Comparison of ENCODE assay signal across 8 cellular contexts in genomic region chr3:192819001-192819569, GRCh38.
DNase-seq lines count a peak whose midpoint lies in the region; ATAC-seq, FAIRE-seq and TF ChIP-seq lines count a peak whose summit lies in the region.

No MANE protein-coding gene starts in this region.

- H3K36me3 ChIP-seq in GM23248 (ENCODE audit: low read depth), result no peaks in the 10 kb centered on the region
- no peaks in the 10 kb centered on the region for H3K36me3 ChIP-seq in endothelial cell of umbilical vein (ENCODE audit: control insufficient read depth in 2 of 2, extremely low read depth in 1 of 2, insufficient read depth in 2 of 2, low read length in 2 of 2)

- H3K9ac ChIP-seq in GM23248, result no peak overlapping the region
- no peak overlapping the region for H3K9ac ChIP-seq in endothelial cell of umbilical vein (replicated peaks; ENCODE audit: extremely low read depth, insufficient read depth, low read length)

- peak; percentile 83 for DNase-seq in AG08395 (ENCODE audit: low spot score)
- peak; percentile 88 for DNase-seq in GM23248
- peak; percentile 12 to 78 for DNase-seq in SW 1271 (lab: John Stamatoyannopoulos, UW)
- DNase-seq in endothelial cell of umbilical vein (ENCODE audit: low read depth, low spot score), result peak; percentile 83
- DNase-seq in stimulated activated CD4-positive, alpha-beta T cell treated with anti-CD3 and anti-CD28 coated beads, Interleukin-2, amount 100 ng/mL, for 24 hours, result peak; percentile 44 to 51
- DNase-seq in NCI-H2196 treated with DMSO at 0.1 percent for 48 hours (lab: John Stamatoyannopoulos, UW; ENCODE audit: unreplicated experiment), result no peak
- DNase-seq in NOMO-1 treated with DMSO at 0.1 percent for 48 hours (lab: John Stamatoyannopoulos, UW; ENCODE audit: unreplicated experiment), result no peak

- H3K27ac ChIP-seq in GM23248 (peak overlapping the region; percentile 30), endothelial cell of umbilical vein (ENCODE audit: insufficient read depth, low read depth, low read length) (peak overlapping the region; percentile 10)

- no TSS peak for BruUV-seq in endothelial cell of umbilical vein (replicated peaks; lab: Mats Ljungman, UMichigan)

- H3K27me3 ChIP-seq in GM23248 (replicated peaks; ENCODE audit: insufficient read depth), result no peaks in the 10 kb centered on the region
- no peaks in the 10 kb centered on the region for H3K27me3 ChIP-seq in endothelial cell of umbilical vein (ENCODE audit: control insufficient read depth in 2 of 2, insufficient read depth in 2 of 2, low read length in 2 of 2)

- H2AFZ ChIP-seq in GM23248 (no peak overlapping the region), endothelial cell of umbilical vein (ENCODE audit: low read depth, low read length) (no peak overlapping the region)

- H3K4me3 ChIP-seq in GM23248 (0 out of 2 replicates have a peak overlapping the region, but pooled peaks have one; percentile 4), endothelial cell of umbilical vein (replicated peaks in 1 of 3; ENCODE audit: insufficient read depth in 1 of 3, low read depth in 1 of 3, low read length in 3 of 3) (no peak overlapping the region)

- H4K20me1 ChIP-seq in GM23248 (ENCODE audit: insufficient read depth) (no peaks in the 10 kb centered on the region), endothelial cell of umbilical vein (replicated peaks; ENCODE audit: control insufficient read depth, extremely low read depth, insufficient read depth, low read length) (no peaks in the 10 kb centered on the region)

- H3K9me1 ChIP-seq in endothelial cell of umbilical vein (replicated peaks; ENCODE audit: control insufficient read depth, extremely low read depth, insufficient read depth, low read length), result no peaks in the 10 kb centered on the region

- H3K9me3 ChIP-seq in GM23248 (ENCODE audit: low read depth), result no peaks in the 10 kb centered on the region
- H3K9me3 ChIP-seq in endothelial cell of umbilical vein (replicated peaks; ENCODE audit: control insufficient read depth, insufficient read depth, low read length), result no peaks in the 10 kb centered on the region

- H3K79me2 ChIP-seq in GM23248 (ENCODE audit: insufficient read depth) (peaks cover 81% of the 10 kb centered on the region), endothelial cell of umbilical vein (ENCODE audit: control insufficient read depth, insufficient read depth, low read length) (no peaks in the 10 kb centered on the region)

- POLR2A ChIA-PET in endothelial cell of umbilical vein (lab: Charles Lee), result no interaction called here

- no peaks in the 10 kb centered on the region for H3K9me2 ChIP-seq in GM23248 (ENCODE audit: insufficient read depth)

- no peak for TF ChIP-seq POLR2A in endothelial cell of umbilical vein (IDR thresholded peaks at IDR 0.05; ENCODE audit: low read depth, low read length)

- WGBS in GM23248 (ENCODE audit: low coverage in 1 of 2, low lambda C conversion rate in 2 of 2, missing lambda C conversion rate in 2 of 2), 2 experiments, result 43% methylated on average over 7 of the region's 7 CpGs

- ATAC-seq in HG03135 (IDR thresholded peaks at IDR 0.05; ENCODE audit: unreplicated experiment), result no peak

- TF ChIP-seq CTCF in endothelial cell of umbilical vein (IDR thresholded peaks at IDR 0.05; ENCODE audit: extremely low read depth in 1 of 2, insufficient read depth in 1 of 2, low read depth in 1 of 2, low read length in 2 of 2), result no peak

- CTCF ChIA-PET in endothelial cell of umbilical vein (lab: Charles Lee), result interaction anchor here (0.6 to 10.8 kb wide), 6 partner anchors 61 to 751 kb away, joined by 3 to 273 read pairs (median 41); partner anchors contain the start of gene MB21D2

- H3K4me2 ChIP-seq in GM23248 (ENCODE audit: unreplicated experiment) (peak overlapping the region; percentile 50), endothelial cell of umbilical vein (ENCODE audit: insufficient read depth, low read length) (peak overlapping the region; percentile 37)

- dilution Hi-C loops in endothelial cell of umbilical vein (cut with MboI; ENCODE audit: extremely low pct_ligation_motif_present, low sequenced_read_pairs), result no loop called here

- in situ Hi-C loops in GM23248 (cut with MboI), result loop anchor here (5.0 to 25.0 kb wide), 3 partner anchors 223 to 743 kb away; partner anchors contain the start of gene ATP13A4

- intact Hi-C loops in endothelial cell of umbilical vein (cut with micrococcal nuclease), result loop anchor here (1.0 to 5.0 kb wide), 5 partner anchors 66 to 773 kb away; partner anchors contain the start of gene OPA1

- peaks cover 33% of the 10 kb centered on the region for H3F3A ChIP-seq in GM23248 (ENCODE audit: insufficient read depth)

- peak; percentile 60 for FAIRE-seq in endothelial cell of umbilical vein (lab: Jason Lieb, UNC)

- H3K4me1 ChIP-seq in GM23248 (ENCODE audit: insufficient read depth), result peaks cover 37% of the 10 kb centered on the region
- peaks cover 29% of the 10 kb centered on the region for H3K4me1 ChIP-seq in endothelial cell of umbilical vein (ENCODE audit: control insufficient read depth, extremely low read depth, insufficient read depth, low read length)

TF ChIP-seq in endothelial cell of umbilical vein, 7 proteins besides CTCF, POLR2A, EP300 and RAD21:
- TF ChIP-seq GATA2 (IDR thresholded peaks at IDR 0.05; ENCODE audit: insufficient read depth, insufficient read length, low read depth, low read length) (peak; percentile 84), MAX (IDR thresholded peaks at IDR 0.05; ENCODE audit: insufficient read depth, insufficient read length) (no peak), MYC (IDR thresholded peaks at IDR 0.05; ENCODE audit: low read depth, low read length) (no peak), JUN (IDR thresholded peaks at IDR 0.05; ENCODE audit: borderline replicate concordance, insufficient read depth, insufficient read length, low read depth) (no peak), POLR2AphosphoS5 (IDR thresholded peaks at IDR 0.05; ENCODE audit: insufficient read depth, low read depth, low read length) (peak; percentile 19), EZH2 (IDR thresholded peaks at IDR 0.05; ENCODE audit: borderline replicate concordance, low read depth, low read length, severe bottlenecking) (no peak), FOS (IDR thresholded peaks at IDR 0.05; ENCODE audit: borderline replicate concordance, insufficient read depth, low read length) (peak; percentile 87)

Comparison
In these comparisons a context has a peak if more than half of its experiments do, and no peak if none do; other contexts are left out.
1. DNase-seq: peak in AG08395 (single experiment), GM23248 (single experiment), SW 1271 (2 of 2), endothelial cell of umbilical vein (single experiment) and stimulated activated CD4-positive, alpha-beta T cell treated with anti-CD3 and anti-CD28 coated beads, Interleukin-2, amount 100 ng/mL, for 24 hours (2 of 2); none in NCI-H2196 treated with DMSO at 0.1 percent for 48 hours (single experiment) and NOMO-1 treated with DMSO at 0.1 percent for 48 hours (single experiment).